Comparison of ENCODE assay signal across 1 cellular context in the genomic region with DNA sequence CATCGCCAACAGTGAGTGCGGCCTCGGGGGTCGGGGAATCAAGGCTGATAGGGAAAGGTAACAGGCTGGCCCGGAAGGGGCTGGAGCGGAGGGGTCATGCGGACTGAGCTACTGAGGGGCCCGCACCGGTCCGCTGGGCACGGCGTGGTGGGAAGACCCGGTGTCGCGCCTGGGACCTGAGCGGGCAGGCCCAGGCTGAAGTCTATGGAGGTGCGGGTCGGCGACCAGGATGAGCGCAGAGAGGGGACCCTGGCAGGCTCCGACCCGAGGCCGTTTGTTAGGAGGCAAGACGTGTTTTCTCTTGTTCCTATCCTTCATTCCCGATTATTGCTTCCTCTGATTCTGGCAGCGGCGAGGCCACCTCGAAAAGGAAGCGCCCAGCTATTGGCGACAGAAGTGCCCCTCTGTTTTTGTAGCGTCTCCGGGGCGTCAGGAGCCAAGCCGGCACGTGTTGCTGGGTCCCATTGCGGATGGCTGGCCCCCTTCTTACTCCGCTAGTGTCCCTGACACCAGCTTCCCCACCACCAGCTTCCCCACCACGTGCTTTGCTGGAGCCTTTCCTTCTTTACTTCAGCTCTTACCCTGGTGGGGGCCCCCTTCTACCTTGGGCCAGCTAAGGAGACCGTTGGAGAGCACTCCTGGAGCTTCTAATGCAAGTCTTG.
A peak's percentile ranks its signal among the peaks of the same experiment; 100 is the strongest.
TF ChIP-seq lines count a peak whose summit lies in the region.

No MANE protein-coding gene starts in this region.

TF ChIP-seq in SK-N-SH, 30 proteins besides CTCF, POLR2A, EP300 and RAD21 (continued from another document):
- TF ChIP-seq, protein P1, sequence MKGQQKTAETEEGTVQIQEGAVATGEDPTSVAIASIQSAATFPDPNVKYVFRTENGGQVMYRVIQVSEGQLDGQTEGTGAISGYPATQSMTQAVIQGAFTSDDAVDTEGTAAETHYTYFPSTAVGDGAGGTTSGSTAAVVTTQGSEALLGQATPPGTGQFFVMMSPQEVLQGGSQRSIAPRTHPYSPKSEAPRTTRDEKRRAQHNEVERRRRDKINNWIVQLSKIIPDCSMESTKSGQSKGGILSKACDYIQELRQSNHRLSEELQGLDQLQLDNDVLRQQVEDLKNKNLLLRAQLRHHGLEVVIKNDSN (IDR thresholded peaks at IDR 0.05; ENCODE audit: borderline replicate concordance, low read depth) = no peak
- TF ChIP-seq RCOR1 (IDR thresholded peaks at IDR 0.05; ENCODE audit: low read length) (no peak), USF2 (IDR thresholded peaks at IDR 0.05; ENCODE audit: borderline replicate concordance, low read depth, low read length) (no peak), SIN3A (IDR thresholded peaks at IDR 0.05; ENCODE audit: borderline replicate concordance, low read depth, low read length) (no peak), REST (IDR thresholded peaks at IDR 0.05; ENCODE audit: low read depth, low read length) (no peak)
- TF ChIP-seq, protein P2, sequence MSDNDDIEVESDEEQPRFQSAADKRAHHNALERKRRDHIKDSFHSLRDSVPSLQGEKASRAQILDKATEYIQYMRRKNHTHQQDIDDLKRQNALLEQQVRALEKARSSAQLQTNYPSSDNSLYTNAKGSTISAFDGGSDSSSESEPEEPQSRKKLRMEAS (IDR thresholded peaks at IDR 0.05; ENCODE audit: low read depth) = peak; percentile 67
